Comparison of ENCODE assay signal across 9 cellular contexts in genomic region chr12:121124402-121125109, GRCh38. TPM values are rescaled to one million over a fixed set of nuclear protein-coding genes. Genes with fewer than 3 reads are reported as not detected.
DNase-seq lines count a peak whose midpoint lies in the region; ATAC-seq and TF ChIP-seq lines count a peak whose summit lies in the region.
"Had no signal": no experiment of that assay in that cellular context is flagged by ENCODE, and none has a peak within 500 bp of the region (broad histone marks: within the 10 kb centered on the region; RNA-seq: fewer than 3 reads in every experiment).

No MANE protein-coding gene starts in this region.

- H3K36me3 Mint-ChIP-seq in activated naive CD8-positive, alpha-beta T cell treated with anti-CD3 and anti-CD28 coated beads, Interleukin-2, amount 10 ng/mL, durations not matched to agents 7 days and 5 days = peaks cover 2% of the 10 kb centered on the region

- H3K27ac Mint-ChIP-seq in activated naive CD8-positive, alpha-beta T cell treated with anti-CD3 and anti-CD28 coated beads, Interleukin-2, amount 10 ng/mL, durations not matched to agents 7 days and 5 days = peak overlapping the region; percentile 17

- DNase-seq in AG09309 (ENCODE audit: low read depth) (peak; percentile 55), HK-2 (ENCODE audit: unreplicated experiment) (peak; percentile 54), iris pigment epithelial cell (ENCODE audit: low read depth) (peak; percentile 97), sciatic nerve (ENCODE audit: low spot score) (no peak)
- DNase-seq in activated naive CD8-positive, alpha-beta T cell treated with anti-CD3 and anti-CD28 coated beads, Interleukin-2, amount 10 ng/mL, durations not matched to agents 7 days and 5 days = no peak
- DNase-seq: Karpas-422 had no signal

- POLR2A ChIA-PET in activated naive CD8-positive, alpha-beta T cell treated with anti-CD3 and anti-CD28 coated beads, Interleukin-2, amount 10 ng/mL, durations not matched to agents 7 days and 5 days (lab: Charles Lee) = no interaction called here

- H3K4me3 ChIP-seq in AG09309 (ENCODE audit: control insufficient read depth, low read depth, low read length) = no peak overlapping the region

- H3K4me3 Mint-ChIP-seq in activated naive CD8-positive, alpha-beta T cell treated with anti-CD3 and anti-CD28 coated beads, Interleukin-2, amount 10 ng/mL, durations not matched to agents 7 days and 5 days = no peak overlapping the region

- intact Hi-C loops in sciatic nerve (cut with DNase I) = no loop called here

- no peak for TF ChIP-seq CTCF in AG09309 (IDR thresholded peaks at IDR 0.05; ENCODE audit: control insufficient read depth, insufficient read depth, low read depth, low read length, missing control alignments)

- peaks cover 45% of the 10 kb centered on the region for H3K4me1 Mint-ChIP-seq in activated naive CD8-positive, alpha-beta T cell treated with anti-CD3 and anti-CD28 coated beads, Interleukin-2, amount 10 ng/mL, durations not matched to agents 7 days and 5 days

- H3K9me3 Mint-ChIP-seq in activated naive CD8-positive, alpha-beta T cell treated with anti-CD3 and anti-CD28 coated beads, Interleukin-2, amount 10 ng/mL, durations not matched to agents 7 days and 5 days = peaks cover under 1% of the 10 kb centered on the region

- peaks cover 12% of the 10 kb centered on the region for H3K27me3 Mint-ChIP-seq in activated naive CD8-positive, alpha-beta T cell treated with anti-CD3 and anti-CD28 coated beads, Interleukin-2, amount 10 ng/mL, durations not matched to agents 7 days and 5 days

- ATAC-seq in activated naive CD8-positive, alpha-beta T cell treated with anti-CD3 and anti-CD28 coated beads, Interleukin-2, amount 10 ng/mL, durations not matched to agents 7 days and 5 days (ENCODE audit: low read depth) = no peak
- ATAC-seq in HG02763 (IDR thresholded peaks at IDR 0.05; ENCODE audit: unreplicated experiment) (no peak), sciatic nerve (no peak), HG03354 (IDR thresholded peaks at IDR 0.05; ENCODE audit: poor library complexity, severe bottlenecking, unreplicated experiment) (no peak), GM19395 (IDR thresholded peaks at IDR 0.05; ENCODE audit: unreplicated experiment) (no peak)

RNA-seq across cellular contexts. Expression of gene P2RX7, which starts 8.1 kb away (rescaled TPM):
- total RNA-seq in activated naive CD8-positive, alpha-beta T cell treated with anti-CD3 and anti-CD28 coated beads, Interleukin-2, amount 10 ng/mL, durations not matched to agents 7 days and 5 days = 1 to 10 TPM; 6.6 to 7.0 TPM
- total RNA-seq in sciatic nerve = 24.5 TPM

Comparison
In these comparisons a context has a peak if more than half of its experiments do, and no peak if none do; other contexts are left out.
1. DNase-seq: peak in AG09309 (single experiment), HK-2 (single experiment) and iris pigment epithelial cell (single experiment); none in activated naive CD8-positive, alpha-beta T cell treated with anti-CD3 and anti-CD28 coated beads, Interleukin-2, amount 10 ng/mL, durations not matched to agents 7 days and 5 days (single experiment) and sciatic nerve (single experiment).